In the genomic region with DNA sequence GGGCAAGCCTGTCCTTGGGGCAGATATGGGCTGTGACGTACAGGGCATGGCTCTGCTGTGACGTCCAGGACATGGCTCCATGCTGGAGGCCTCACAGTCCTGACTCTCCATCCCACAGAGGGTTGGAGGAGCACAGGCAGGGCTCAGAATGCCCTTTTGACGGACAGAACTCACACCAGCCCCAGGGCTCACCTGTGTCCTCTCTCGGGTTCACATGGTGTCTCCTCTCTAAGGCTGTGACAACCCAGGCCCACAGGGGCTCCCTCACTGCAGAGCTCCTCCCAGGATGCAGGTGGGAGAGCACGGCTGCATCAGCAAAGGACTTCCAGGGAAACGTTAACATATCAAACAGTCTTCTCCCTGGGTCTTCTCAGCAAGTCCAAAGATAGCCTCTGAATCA, we compare ENCODE assay signal across 19 cellular contexts.
"Had no signal": no experiment of that assay in that cellular context is flagged by ENCODE, and none has a peak within 500 bp of the region (broad histone marks: within the 10 kb centered on the region; RNA-seq: fewer than 3 reads in every experiment).

No MANE protein-coding gene starts in this region.

- H3K4me3 Mint-ChIP-seq: activated CD8-positive, alpha-beta T cell treated with anti-CD3 and anti-CD28 coated beads for 36 hours; activated naive CD4-positive, alpha-beta T cell treated with anti-CD3 and anti-CD28 coated beads for 36 hours; activated T-cell treated with anti-CD3 and anti-CD28 coated beads, Interleukin-2, amount 50 U/mL, for 4 hours; neural crest cell had no signal

- H3K27ac ChIP-seq: brain microvascular endothelial cell, prostate gland, skin epidermis, stomach had no signal

- H3K9me3 ChIP-seq: prostate gland had no signal

- ATAC-seq: activated T-cell treated with anti-CD3 and anti-CD28 coated beads, Interleukin-2, amount 50 U/mL, for 4 hours; left ventricle myocardium superior; right cardiac atrium had no signal

- H3K4me1 ChIP-seq: prostate gland had no signal

- H3K27me3 ChIP-seq: brain microvascular endothelial cell, stomach had no signal

- H3K27me3 Mint-ChIP-seq: activated CD8-positive, alpha-beta T cell treated with anti-CD3 and anti-CD28 coated beads for 36 hours had no signal

- H3K4me1 Mint-ChIP-seq: neural crest cell had no signal

- H3K36me3 ChIP-seq: brain microvascular endothelial cell, prostate gland had no signal

- H3K4me3 ChIP-seq: prostate gland, skin epidermis, stomach had no signal

- DNase-seq: activated CD4-positive, alpha-beta T cell treated with anti-CD3 and anti-CD28 coated beads for 4 hours; activated CD8-positive, alpha-beta T cell treated with anti-CD3 and anti-CD28 coated beads for 36 hours; activated naive CD4-positive, alpha-beta T cell treated with anti-CD3 and anti-CD28 coated beads for 36 hours; activated T-cell treated with anti-CD3 and anti-CD28 coated beads, Interleukin-2, amount 50 U/mL, for 4 hours; aorta; brain microvascular endothelial cell; central memory CD4-positive, alpha-beta T cell; erythroblast; foreskin melanocyte; hypothalamus; left ventricle myocardium superior; right cardiac atrium; stimulated activated CD4-positive, alpha-beta T cell treated with anti-CD3 and anti-CD28 coated beads, Interleukin-15, amount 100 ng/mL, for 24 hours; stimulated activated CD4-positive, alpha-beta T cell treated with anti-CD3 and anti-CD28 coated beads, Interleukin-2, amount 100 ng/mL, for 48 hours; stomach; trophoblast cell had no signal
